17 cellular contexts compared by ENCODE assay signal in the genomic region with DNA sequence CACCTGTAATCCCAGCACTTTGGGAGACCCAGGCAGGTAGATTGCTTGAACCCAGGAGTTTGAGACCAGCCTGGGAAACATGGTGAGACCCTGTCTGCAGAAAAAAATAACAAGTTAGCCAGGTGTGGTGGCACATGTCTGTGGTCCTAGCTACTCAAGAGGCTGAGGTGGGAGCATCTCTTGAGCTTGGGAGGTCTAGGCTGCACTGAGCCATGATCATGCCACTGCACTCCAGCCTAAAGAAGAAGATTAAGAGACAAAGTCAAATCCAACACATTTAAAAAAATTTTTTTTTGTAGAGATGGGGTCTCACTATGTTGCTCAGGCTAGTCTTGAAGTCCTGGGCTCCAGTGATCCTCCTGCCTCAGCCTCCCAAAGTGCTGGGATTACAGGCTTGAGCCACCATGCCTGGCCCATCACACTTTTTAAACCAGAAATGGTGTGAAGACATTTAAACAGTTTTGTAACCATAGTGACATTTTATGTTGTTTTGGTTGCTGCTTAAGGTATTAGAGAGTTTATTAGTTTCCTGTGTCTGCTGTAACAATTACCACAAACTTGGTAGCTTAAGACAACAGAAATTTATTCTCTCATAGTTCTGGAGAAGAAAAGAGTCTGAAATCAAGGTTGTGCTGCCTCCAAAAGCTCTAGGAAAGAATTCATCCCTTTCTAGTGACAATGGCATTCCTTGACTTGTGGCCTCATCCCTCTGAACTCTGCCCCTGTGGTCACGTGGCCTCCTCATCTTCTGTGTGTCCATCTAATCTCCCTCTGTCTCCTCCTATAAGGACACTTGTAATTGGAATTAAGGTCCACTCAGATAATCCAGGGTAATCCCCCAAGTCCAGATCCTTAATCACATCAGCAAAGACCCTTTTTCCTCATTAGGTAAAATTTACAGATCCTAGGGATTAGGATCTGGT.
"Had no signal": no experiment of that assay in that cellular context is flagged by ENCODE, and none has a peak within 500 bp of the region (broad histone marks: within the 10 kb centered on the region; RNA-seq: fewer than 3 reads in every experiment).

No MANE protein-coding gene starts in this region.

- H3K27ac ChIP-seq: left ventricle myocardium inferior, ovary, psoas muscle, skin epidermis, testis had no signal

- FAIRE-seq: bronchial epithelial cell had no signal

- H3K27ac Mint-ChIP-seq: activated naive CD4-positive, alpha-beta T cell treated with anti-CD3 and anti-CD28 coated beads, Interleukin-2, amount 50 U/mL, for 72 hours; activated T-helper 1 cell treated with anti-CD3 and anti-CD28 coated beads, Interleukin-12 subunit alpha, Interleukin-12 subunit beta, Interleukin-2, Interleukin-4 antibody, amounts not matched to agents 30 ng/mL and 10 ng/mL and 1 ng/mL, durations not matched to agents 14 hours and 24 hours and 36 hours; type B pancreatic cell had no signal

- H3K36me3 ChIP-seq: left ventricle myocardium inferior, ovary had no signal

- H3K4me3 ChIP-seq: left ventricle myocardium inferior, ovary, psoas muscle, skin epidermis, testis had no signal

- H3K4me3 Mint-ChIP-seq: activated T-helper 1 cell treated with anti-CD3 and anti-CD28 coated beads, Interleukin-12 subunit alpha, Interleukin-12 subunit beta, Interleukin-2, Interleukin-4 antibody, amounts not matched to agents 30 ng/mL and 10 ng/mL and 1 ng/mL, durations not matched to agents 14 hours and 24 hours and 36 hours; type B pancreatic cell had no signal

- DNase-seq: activated CD4-positive, alpha-beta T cell treated with anti-CD3 and anti-CD28 coated beads for 1 hour; activated gamma-delta T cell treated with Interleukin-2 at 50 U/mL for 16 hours; dermis blood vessel endothelial cell; effector memory CD4-positive, alpha-beta T cell; foreskin melanocyte; kidney glomerular epithelial cell; left ventricle myocardium inferior; midbrain; ovary; psoas muscle; right cardiac atrium; testis had no signal

- H3K4me1 ChIP-seq: left ventricle myocardium inferior, psoas muscle, testis had no signal

- ATAC-seq: activated naive CD4-positive, alpha-beta T cell treated with anti-CD3 and anti-CD28 coated beads, Interleukin-2, amount 50 U/mL, for 72 hours; psoas muscle; right cardiac atrium had no signal

- H3K9me3 Mint-ChIP-seq: type B pancreatic cell had no signal

- H3K27me3 ChIP-seq: ovary, testis had no signal

- H3K9me3 ChIP-seq: ovary, psoas muscle, testis had no signal

- H3K36me3 Mint-ChIP-seq: activated naive CD4-positive, alpha-beta T cell treated with anti-CD3 and anti-CD28 coated beads, Interleukin-2, amount 50 U/mL, for 72 hours; type B pancreatic cell had no signal

- H3K27me3 Mint-ChIP-seq: type B pancreatic cell had no signal
